14 cellular contexts compared by ENCODE assay signal in the genomic region with DNA sequence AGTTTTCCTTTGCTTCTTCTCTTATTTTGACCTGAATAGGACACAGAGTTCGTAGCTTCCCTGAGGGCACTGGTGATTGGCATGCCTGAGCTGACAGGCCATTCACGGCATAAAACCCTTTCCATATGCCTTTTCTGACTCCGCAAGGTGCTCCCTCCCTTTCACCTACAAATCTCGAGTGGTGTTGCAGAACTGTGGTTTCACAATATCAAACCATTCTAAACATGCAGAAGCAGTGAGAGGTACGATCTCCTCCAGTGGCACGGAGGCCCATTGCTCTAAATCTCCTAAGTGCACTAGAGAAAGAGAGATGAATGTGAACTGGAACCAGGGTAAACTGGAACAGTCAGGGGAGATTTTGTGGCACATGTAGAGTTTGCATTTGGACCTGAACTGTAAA.
"Had no signal": no experiment of that assay in that cellular context is flagged by ENCODE, and none has a peak within 500 bp of the region (broad histone marks: within the 10 kb centered on the region; RNA-seq: fewer than 3 reads in every experiment).

No MANE protein-coding gene starts in this region.

- H3K9me3 ChIP-seq: esophagus squamous epithelium, left ventricle myocardium inferior, thyroid gland had no signal

- ATAC-seq: activated T-cell treated with anti-CD3 and anti-CD28 coated beads, Interleukin-2, amount 50 U/mL, for 72 hours; right cardiac atrium had no signal

- H3K27ac ChIP-seq: esophagus squamous epithelium, left ventricle myocardium inferior, thyroid gland had no signal

- H3K4me1 ChIP-seq: left ventricle myocardium inferior had no signal

- H3K27me3 ChIP-seq: esophagus squamous epithelium, thyroid gland had no signal

- FAIRE-seq: colon, small intestine had no signal

- H3K4me3 Mint-ChIP-seq: activated CD4-positive, alpha-beta memory T cell treated with anti-CD3 and anti-CD28 coated beads, Interleukin-2, amount 10 ng/mL, durations not matched to agents 7 days and 5 days; activated T-cell treated with anti-CD3 and anti-CD28 coated beads, Interleukin-2, amount 50 U/mL, for 72 hours; naive B cell had no signal

- DNase-seq: activated CD4-positive, alpha-beta memory T cell treated with anti-CD3 and anti-CD28 coated beads, Interleukin-2, amount 10 ng/mL, durations not matched to agents 7 days and 5 days; activated CD8-positive, alpha-beta memory T cell treated with anti-CD3 and anti-CD28 coated beads, Interleukin-2, amount 50 U/mL, for 4 hours; activated T-cell treated with anti-CD3 and anti-CD28 coated beads, Interleukin-2, amount 50 U/mL, for 72 hours; esophagus squamous epithelium; foreskin fibroblast; left ventricle myocardium inferior; midbrain; naive B cell; right cardiac atrium; small intestine; T1000 had no signal

- H3K27ac Mint-ChIP-seq: activated CD4-positive, alpha-beta memory T cell treated with anti-CD3 and anti-CD28 coated beads, Interleukin-2, amount 10 ng/mL, durations not matched to agents 7 days and 5 days; activated T-cell treated with anti-CD3 and anti-CD28 coated beads, Interleukin-2, amount 50 U/mL, for 72 hours; progenitor cell of endocrine pancreas had no signal

- H3K9me3 Mint-ChIP-seq: activated CD4-positive, alpha-beta memory T cell treated with anti-CD3 and anti-CD28 coated beads, Interleukin-2, amount 10 ng/mL, durations not matched to agents 7 days and 5 days; activated T-cell treated with anti-CD3 and anti-CD28 coated beads, Interleukin-2, amount 50 U/mL, for 72 hours; naive B cell had no signal

- H3K27me3 Mint-ChIP-seq: activated CD4-positive, alpha-beta memory T cell treated with anti-CD3 and anti-CD28 coated beads, Interleukin-2, amount 10 ng/mL, durations not matched to agents 7 days and 5 days; naive B cell; progenitor cell of endocrine pancreas had no signal

- H3K4me3 ChIP-seq: esophagus squamous epithelium, left ventricle myocardium inferior, thyroid gland had no signal

- H3K4me1 Mint-ChIP-seq: activated CD4-positive, alpha-beta memory T cell treated with anti-CD3 and anti-CD28 coated beads, Interleukin-2, amount 10 ng/mL, durations not matched to agents 7 days and 5 days; naive B cell had no signal
